14 cellular contexts compared by ENCODE assay signal in genomic region chr5:88736494-88736893, GRCh38.
DNase-seq lines count a peak whose midpoint lies in the region; ATAC-seq and FAIRE-seq lines count a peak whose summit lies in the region.
"Had no signal": no experiment of that assay in that cellular context is flagged by ENCODE, and none has a peak within 500 bp of the region (broad histone marks: within the 10 kb centered on the region; RNA-seq: fewer than 3 reads in every experiment).

No MANE protein-coding gene starts in this region.

- H3K4me1 Mint-ChIP-seq in activated T-cell treated with anti-CD3 and anti-CD28 coated beads, Interleukin-2, amount 50 U/mL, for 24 hours (ENCODE audit: low read depth) = peaks cover 8% of the 10 kb centered on the region

- no peaks in the 10 kb centered on the region for H3K9me3 Mint-ChIP-seq in activated T-cell treated with anti-CD3 and anti-CD28 coated beads, Interleukin-2, amount 50 U/mL, for 24 hours
- H3K9me3 Mint-ChIP-seq: CD8-positive, alpha-beta memory T cell had no signal

- ATAC-seq in GM21529 (IDR thresholded peaks at IDR 0.05; ENCODE audit: unreplicated experiment) (peak; percentile 45), HG03175 (IDR thresholded peaks at IDR 0.05; ENCODE audit: unreplicated experiment) (peak; percentile 28), esophagus mucosa (peak; percentile 20)

- H3K36me3 Mint-ChIP-seq in activated T-cell treated with anti-CD3 and anti-CD28 coated beads, Interleukin-2, amount 50 U/mL, for 24 hours (ENCODE audit: low read depth) = no peaks in the 10 kb centered on the region
- H3K36me3 Mint-ChIP-seq: CD8-positive, alpha-beta memory T cell had no signal

- no peak overlapping the region for H3K4me3 Mint-ChIP-seq in activated T-cell treated with anti-CD3 and anti-CD28 coated beads, Interleukin-2, amount 50 U/mL, for 24 hours
- H3K4me3 Mint-ChIP-seq: CD8-positive, alpha-beta memory T cell had no signal

- DNase-seq in GM18507 (ENCODE audit: extremely low spot score, insufficient read length, low read depth) = no peak
- DNase-seq in activated T-cell treated with anti-CD3 and anti-CD28 coated beads, Interleukin-2, amount 50 U/mL, for 24 hours = no peak
- DNase-seq in stimulated activated CD4-positive, alpha-beta T cell treated with anti-CD3 and anti-CD28 coated beads, Interleukin-2, amount 100 ng/mL, for 48 hours = no peak
- DNase-seq in cerebellar cortex (ENCODE audit: low spot score) = no peak
- no peak for DNase-seq in hepatic stellate cell (ENCODE audit: low spot score)
- DNase-seq: caudate nucleus; CD8-positive, alpha-beta memory T cell; kidney; NCI-H187; stimulated activated CD4-positive, alpha-beta T cell treated with anti-CD3 and anti-CD28 coated beads, Interleukin-1b, Interleukin-23, amount 100 ng/mL, for 48 hours; WERI-Rb-1 had no signal

- peak; percentile 97 for FAIRE-seq in GM18507 (lab: Jason Lieb, UNC)
- FAIRE-seq: kidney had no signal

- H3K27me3 Mint-ChIP-seq in activated T-cell treated with anti-CD3 and anti-CD28 coated beads, Interleukin-2, amount 50 U/mL, for 24 hours = peaks cover 42% of the 10 kb centered on the region

- H3K27ac Mint-ChIP-seq in activated T-cell treated with anti-CD3 and anti-CD28 coated beads, Interleukin-2, amount 50 U/mL, for 24 hours = no peak overlapping the region
- H3K27ac Mint-ChIP-seq: CD8-positive, alpha-beta memory T cell had no signal
